In genomic region chr11:9757809-9758675, GRCh38 we compare ENCODE assay signal across 1 cellular context.
A peak's percentile ranks its signal among the peaks of the same experiment; 100 is the strongest.
TF ChIP-seq lines count a peak whose summit lies in the region.

No MANE protein-coding gene starts in this region.

TF ChIP-seq in HepG2, 621 proteins besides CTCF, POLR2A, EP300 and RAD21 (continued from another document and continues in another):
- TF ChIP-seq ZNF607 (CRISPR knock-in tag; IDR thresholded peaks at IDR 0.05; ENCODE audit: borderline replicate concordance) (no peak), BCLAF1 (IDR thresholded peaks at IDR 0.05) (no peak), MYPOP (CRISPR knock-in tag; IDR thresholded peaks at IDR 0.05) (0 out of 2 replicates have a peak, but pooled peaks have one; percentile 55), IKZF1 (IDR thresholded peaks at IDR 0.05) (no peak), ZBTB33 (CRISPR knock-in tag; IDR thresholded peaks at IDR 0.05) (peak; percentile 92), RXRB (CRISPR knock-in tag; IDR thresholded peaks at IDR 0.05; ENCODE audit: borderline replicate concordance) (peak; percentile 15; the same call in 1 of the 2 replicates), ELF4 (CRISPR knock-in tag; IDR thresholded peaks at IDR 0.05; ENCODE audit: borderline replicate concordance) (no peak), SMARCE1 (IDR thresholded peaks at IDR 0.05; ENCODE audit: borderline replicate concordance) (no peak), SALL1 (CRISPR knock-in tag; IDR thresholded peaks at IDR 0.05) (peak; percentile 87), SNAPC5 (CRISPR knock-in tag; IDR thresholded peaks at IDR 0.05; ENCODE audit: borderline replicate concordance) (no peak), ZNF432 (CRISPR knock-in tag; IDR thresholded peaks at IDR 0.05; ENCODE audit: borderline replicate concordance) (0 out of 2 replicates have a peak, but pooled peaks have one; percentile 39), ZNF275 (CRISPR knock-in tag; IDR thresholded peaks at IDR 0.05; ENCODE audit: borderline replicate concordance) (no peak), HOXA9 (CRISPR knock-in tag; IDR thresholded peaks at IDR 0.05; ENCODE audit: borderline replicate concordance) (no peak), IRF2 (CRISPR knock-in tag; IDR thresholded peaks at IDR 0.05) (peak; percentile 33; the same call in 1 of the 2 replicates), NR1H2 (CRISPR knock-in tag; IDR thresholded peaks at IDR 0.05; ENCODE audit: borderline replicate concordance, low read depth) (no peak), SOX13 (IDR thresholded peaks at IDR 0.05) (no peak), SOX13 (CRISPR knock-in tag; conservative IDR thresholded peaks at IDR 0.05 in 1 of 2, IDR thresholded peaks at IDR 0.05 in 1 of 2) (no peak), ONECUT2 (CRISPR knock-in tag; IDR thresholded peaks at IDR 0.05) (no peak), ATF3 (CRISPR knock-in tag; IDR thresholded peaks at IDR 0.05) (no peak), ZNF207 (IDR thresholded peaks at IDR 0.05; ENCODE audit: borderline replicate concordance) (no peak), GABPB1 (CRISPR knock-in tag; IDR thresholded peaks at IDR 0.05) (no peak; the same call in 1 of the 2 replicates), ZNF354B (CRISPR knock-in tag; IDR thresholded peaks at IDR 0.05) (no peak), SRF (IDR thresholded peaks at IDR 0.05; ENCODE audit: low read depth, low read length) (no peak), CBX5 (CRISPR knock-in tag; IDR thresholded peaks at IDR 0.05; ENCODE audit: borderline replicate concordance) (peak; percentile 37; the same call in 1 of the 2 replicates), POGK (CRISPR knock-in tag; conservative IDR thresholded peaks at IDR 0.05) (no peak; the same call in 1 of the 2 replicates), NFIC (IDR thresholded peaks at IDR 0.05; ENCODE audit: low read length) (no peak; the same call in 1 of the 2 replicates), ZNF180 (CRISPR knock-in tag; IDR thresholded peaks at IDR 0.05; ENCODE audit: borderline replicate concordance, low read depth) (0 out of 2 replicates have a peak, but pooled peaks have one; percentile 72), TAF1 (CRISPR knock-in tag; IDR thresholded peaks at IDR 0.05) (peak; percentile 60; the same call in 1 of the 2 replicates), ATF4 (CRISPR knock-in tag; IDR thresholded peaks at IDR 0.05) (no peak), ZNF121 (CRISPR knock-in tag; IDR thresholded peaks at IDR 0.05) (peak; percentile 79), ZNF256 (CRISPR knock-in tag; conservative IDR thresholded peaks at IDR 0.05) (no peak), MTA3 (CRISPR knock-in tag; IDR thresholded peaks at IDR 0.05) (no peak), ZNF770 (CRISPR knock-in tag; IDR thresholded peaks at IDR 0.05) (no peak; the same call in 1 of the 2 replicates), KDM5B (CRISPR knock-in tag; IDR thresholded peaks at IDR 0.05; ENCODE audit: borderline replicate concordance) (peak; percentile 30; the same call in 1 of the 2 replicates), SOX6 (IDR thresholded peaks at IDR 0.05) (no peak), SOX6 (CRISPR knock-in tag; IDR thresholded peaks at IDR 0.05) (no peak), NFE2L1 (CRISPR knock-in tag; IDR thresholded peaks at IDR 0.05; ENCODE audit: borderline replicate concordance) (no peak), ZNF574 (CRISPR knock-in tag; IDR thresholded peaks at IDR 0.05) (peak; percentile 19; the same call in 1 of the 2 replicates), UBTF (CRISPR knock-in tag; IDR thresholded peaks at IDR 0.05) (no peak), FOXM1 (CRISPR knock-in tag; IDR thresholded peaks at IDR 0.05) (0 out of 2 replicates have a peak, but pooled peaks have one; percentile 7), KLF12 (CRISPR knock-in tag; IDR thresholded peaks at IDR 0.05; ENCODE audit: borderline replicate concordance) (no peak; the same call in 1 of the 2 replicates), MLX (CRISPR knock-in tag; IDR thresholded peaks at IDR 0.05) (no peak)
